In genomic region chr4:6965329-6965728, GRCh38 we compare ENCODE assay signal across 1 cellular context.
TF ChIP-seq lines count a peak whose summit lies in the region.

No MANE protein-coding gene starts in this region.

TF ChIP-seq in SK-N-SH treated with all-trans-retinoic acid at 6 μM for 48 hours, 23 proteins besides CTCF, POLR2A, EP300 and RAD21 (continued from another document):
- TF ChIP-seq CSRNP3 (CRISPR knock-in tag; IDR thresholded peaks at IDR 0.05) (no peak), ZFP30 (CRISPR knock-in tag; IDR thresholded peaks at IDR 0.05) (no peak), GLIS3 (CRISPR knock-in tag; IDR thresholded peaks at IDR 0.05) (no peak)
